ENCODE assay signal across 10 cellular contexts in the genomic region with DNA sequence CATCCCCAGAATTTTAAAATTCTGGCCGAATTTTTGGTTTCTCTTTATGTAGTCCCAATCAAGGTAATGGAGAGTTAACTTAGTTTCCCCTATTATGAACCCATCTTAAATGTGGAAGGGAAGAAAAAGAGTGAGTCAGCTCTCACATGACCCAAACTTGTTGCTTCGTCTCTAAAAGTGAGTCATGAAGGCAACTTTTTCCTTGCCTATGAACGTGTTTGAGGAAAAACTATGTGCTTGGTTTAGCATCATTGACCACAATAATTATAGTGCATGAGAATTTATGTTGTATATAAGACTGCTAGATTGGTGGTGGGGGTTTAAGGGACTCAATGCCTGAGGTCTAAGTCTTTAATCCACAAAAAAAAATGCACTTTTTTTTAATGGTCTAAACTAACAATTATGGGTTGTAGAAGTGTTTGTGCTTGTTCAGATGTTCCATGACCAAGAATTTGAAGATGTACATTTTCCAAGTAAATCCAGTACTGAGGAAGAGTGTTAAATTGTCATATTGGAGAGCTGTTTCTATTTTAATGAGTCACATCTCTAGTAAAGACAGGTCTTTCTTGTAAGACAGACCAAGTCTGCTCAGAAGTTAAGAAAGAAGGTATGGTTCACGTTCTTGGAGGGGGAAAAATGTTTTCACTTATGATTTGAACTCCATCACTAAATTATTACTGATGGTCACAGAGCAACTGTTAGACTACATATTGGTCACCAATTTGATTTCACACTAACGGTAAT.
DNase-seq lines count a peak whose midpoint lies in the region; ATAC-seq, FAIRE-seq and TF ChIP-seq lines count a peak whose summit lies in the region.
"Had no signal": no experiment of that assay in that cellular context is flagged by ENCODE, and none has a peak within 500 bp of the region (broad histone marks: within the 10 kb centered on the region; RNA-seq: fewer than 3 reads in every experiment).

No MANE protein-coding gene starts in this region.

- H3K9me1 ChIP-seq in endothelial cell of umbilical vein (replicated peaks; ENCODE audit: control insufficient read depth, extremely low read depth, insufficient read depth, low read length): no peaks in the 10 kb centered on the region

- H3K4me1 ChIP-seq in OCI-LY3 (ENCODE audit: low read length): peaks cover 9% of the 10 kb centered on the region
- peaks cover 18% of the 10 kb centered on the region for H3K4me1 ChIP-seq in endothelial cell of umbilical vein (ENCODE audit: control insufficient read depth, extremely low read depth, insufficient read depth, low read length)
- H3K4me1 ChIP-seq in trophoblast cell (ENCODE audit: control insufficient read depth in 1 of 2, insufficient read depth in 2 of 2, low read length in 2 of 2): no peaks in the 10 kb centered on the region

- POLR2A ChIA-PET in endothelial cell of umbilical vein (lab: Charles Lee): no interaction called here

- ATAC-seq in GM21367 (IDR thresholded peaks at IDR 0.05; ENCODE audit: unreplicated experiment) (no peak), GM21717 (IDR thresholded peaks at IDR 0.05; ENCODE audit: unreplicated experiment) (no peak), GM18511 (IDR thresholded peaks at IDR 0.05; ENCODE audit: unreplicated experiment) (no peak)

- H3K23ac ChIP-seq in trophoblast cell (ENCODE audit: low read length): no peak overlapping the region

- FAIRE-seq in endothelial cell of umbilical vein (lab: Jason Lieb, UNC): no peak

- H4K8ac ChIP-seq in trophoblast cell (ENCODE audit: low read depth, low read length): no peak overlapping the region

- intact Hi-C loops in endothelial cell of umbilical vein (cut with micrococcal nuclease): no loop called here

- no peak overlapping the region for H2BK12ac ChIP-seq in trophoblast cell (ENCODE audit: low read length)

- H3K4ac ChIP-seq in trophoblast cell (ENCODE audit: low read depth, low read length): no peak overlapping the region

- H3K18ac ChIP-seq in trophoblast cell (ENCODE audit: low read length): no peak overlapping the region

- H3K4me3 ChIP-seq in OCI-LY3 (ENCODE audit: low read length): no peak overlapping the region
- H3K4me3 ChIP-seq in endothelial cell of umbilical vein (replicated peaks in 1 of 3; ENCODE audit: insufficient read depth in 1 of 3, low read depth in 1 of 3, low read length in 3 of 3): no peak overlapping the region
- no peak overlapping the region for H3K4me3 ChIP-seq in trophoblast cell (ENCODE audit: low read depth, low read length)

- H3K36me3 ChIP-seq in OCI-LY3 (replicated peaks; ENCODE audit: low read depth, low read length) (no peaks in the 10 kb centered on the region), endothelial cell of umbilical vein (ENCODE audit: control insufficient read depth in 2 of 2, extremely low read depth in 1 of 2, insufficient read depth in 2 of 2, low read length in 2 of 2) (no peaks in the 10 kb centered on the region), trophoblast cell (ENCODE audit: control insufficient read depth in 1 of 2, insufficient read depth in 2 of 2, low read length in 2 of 2) (no peaks in the 10 kb centered on the region)

- H4K20me1 ChIP-seq in OCI-LY3 (ENCODE audit: insufficient read depth, low read length): no peaks in the 10 kb centered on the region
- H4K20me1 ChIP-seq in endothelial cell of umbilical vein (replicated peaks; ENCODE audit: control insufficient read depth, extremely low read depth, insufficient read depth, low read length): no peaks in the 10 kb centered on the region

- DNase-seq in GM03348 (ENCODE audit: low spot score) (peak; percentile 72), endothelial cell of umbilical vein (ENCODE audit: low read depth, low spot score) (peak; percentile 63), trophoblast cell (peak; percentile 12 to 80)
- DNase-seq in activated effector memory CD4-positive, alpha-beta T cell treated with Interleukin-2 at 50 U/mL for 16 hours: no peak
- DNase-seq: activated naive CD8-positive, alpha-beta T cell treated with anti-CD3 and anti-CD28 coated beads, Interleukin-2, amount 10 ng/mL, durations not matched to agents 7 days and 5 days; naive B cell had no signal

- TF ChIP-seq CTCF in OCI-LY3 (IDR thresholded peaks at IDR 0.05; ENCODE audit: low read depth, low read length) (no peak), endothelial cell of umbilical vein (IDR thresholded peaks at IDR 0.05; ENCODE audit: extremely low read depth in 1 of 2, insufficient read depth in 1 of 2, low read depth in 1 of 2, low read length in 2 of 2) (no peak)

- H3K9me3 ChIP-seq in OCI-LY3 (ENCODE audit: insufficient read depth, low read length): no peaks in the 10 kb centered on the region
- no peaks in the 10 kb centered on the region for H3K9me3 ChIP-seq in endothelial cell of umbilical vein (replicated peaks; ENCODE audit: control insufficient read depth, insufficient read depth, low read length)
- H3K9me3 ChIP-seq in trophoblast cell (ENCODE audit: insufficient read depth, low read depth, low read length): no peaks in the 10 kb centered on the region

- no peaks in the 10 kb centered on the region for H3K79me2 ChIP-seq in OCI-LY3 (ENCODE audit: low read length)
- H3K79me2 ChIP-seq in endothelial cell of umbilical vein (ENCODE audit: control insufficient read depth, insufficient read depth, low read length): no peaks in the 10 kb centered on the region
- H3K79me2 ChIP-seq in trophoblast cell (ENCODE audit: control insufficient read depth, insufficient read depth, low read length, poor library complexity): no peaks in the 10 kb centered on the region

- H4K91ac ChIP-seq in trophoblast cell (ENCODE audit: low read depth, low read length): no peak overlapping the region

- H2AFZ ChIP-seq in OCI-LY3 (ENCODE audit: low read depth, low read length) (peak overlapping the region; percentile 62), endothelial cell of umbilical vein (ENCODE audit: low read depth, low read length) (peak overlapping the region; percentile 7), trophoblast cell (ENCODE audit: insufficient read depth, low read length, poor library complexity) (no peak overlapping the region)

- BruUV-seq in endothelial cell of umbilical vein (replicated peaks; lab: Mats Ljungman, UMichigan): no TSS peak

- no peaks in the 10 kb centered on the region for H3K79me1 ChIP-seq in trophoblast cell (ENCODE audit: low read length)

- H3K9ac ChIP-seq in OCI-LY3 (ENCODE audit: low read length) (no peak overlapping the region), endothelial cell of umbilical vein (replicated peaks; ENCODE audit: extremely low read depth, insufficient read depth, low read length) (no peak overlapping the region), trophoblast cell (ENCODE audit: low read length) (no peak overlapping the region)

- dilution Hi-C loops in endothelial cell of umbilical vein (cut with MboI; ENCODE audit: extremely low pct_ligation_motif_present, low sequenced_read_pairs): no loop called here

- H3K27ac ChIP-seq in OCI-LY3 (ENCODE audit: low read length) (no peak overlapping the region), endothelial cell of umbilical vein (ENCODE audit: insufficient read depth, low read depth, low read length) (no peak overlapping the region), trophoblast cell (ENCODE audit: low read depth, low read length) (no peak overlapping the region)

- CTCF ChIA-PET in endothelial cell of umbilical vein (lab: Charles Lee): interaction anchor here (1.0 kb wide), 1 partner anchor 33 kb away, joined by 3 read pairs; no protein-coding TSS in a partner anchor

- H2BK120ac ChIP-seq in trophoblast cell (ENCODE audit: insufficient read depth, low read length, poor library complexity): no peak overlapping the region

- H3K4me2 ChIP-seq in OCI-LY3 (ENCODE audit: low read length): no peak overlapping the region
- H3K4me2 ChIP-seq in endothelial cell of umbilical vein (ENCODE audit: insufficient read depth, low read length): no peak overlapping the region
- H3K4me2 ChIP-seq in trophoblast cell (ENCODE audit: low read length): no peak overlapping the region

- no peak overlapping the region for H3K14ac ChIP-seq in trophoblast cell (ENCODE audit: low read length)

- no peaks in the 10 kb centered on the region for H3K27me3 ChIP-seq in OCI-LY3 (ENCODE audit: low read depth, low read length)
- no peaks in the 10 kb centered on the region for H3K27me3 ChIP-seq in endothelial cell of umbilical vein (ENCODE audit: control insufficient read depth in 2 of 2, insufficient read depth in 2 of 2, low read length in 2 of 2)
- no peaks in the 10 kb centered on the region for H3K27me3 ChIP-seq in trophoblast cell (ENCODE audit: insufficient read depth, low read length)

- no peak overlapping the region for H4K12ac ChIP-seq in trophoblast cell (ENCODE audit: low read depth, low read length)

- TF ChIP-seq POLR2A in endothelial cell of umbilical vein (IDR thresholded peaks at IDR 0.05; ENCODE audit: low read depth, low read length): no peak

- H2BK5ac ChIP-seq in trophoblast cell (ENCODE audit: low read depth, low read length, poor library complexity): no peak overlapping the region

- no peak overlapping the region for H2AK5ac ChIP-seq in trophoblast cell (ENCODE audit: low read length)

- WGBS in trophoblast cell (ENCODE audit: extremely low coverage, insufficient coverage, insufficient read length): no CpG with 5 or more reads among the region's 5 CpGs

TF ChIP-seq in endothelial cell of umbilical vein, 7 proteins besides CTCF, POLR2A, EP300 and RAD21:
- TF ChIP-seq JUN (IDR thresholded peaks at IDR 0.05; ENCODE audit: borderline replicate concordance, insufficient read depth, insufficient read length, low read depth) (peak; percentile 76), FOS (IDR thresholded peaks at IDR 0.05; ENCODE audit: borderline replicate concordance, insufficient read depth, low read length) (peak; percentile 94), EZH2 (IDR thresholded peaks at IDR 0.05; ENCODE audit: borderline replicate concordance, low read depth, low read length, severe bottlenecking) (no peak), GATA2 (IDR thresholded peaks at IDR 0.05; ENCODE audit: insufficient read depth, insufficient read length, low read depth, low read length) (no peak)
- TF ChIP-seq, protein P1, sequence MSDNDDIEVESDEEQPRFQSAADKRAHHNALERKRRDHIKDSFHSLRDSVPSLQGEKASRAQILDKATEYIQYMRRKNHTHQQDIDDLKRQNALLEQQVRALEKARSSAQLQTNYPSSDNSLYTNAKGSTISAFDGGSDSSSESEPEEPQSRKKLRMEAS (IDR thresholded peaks at IDR 0.05; ENCODE audit: insufficient read depth, insufficient read length): no peak
